12 cellular contexts compared by ENCODE assay signal in genomic region chr10:31804416-31804815, GRCh38.
"Had no signal": no experiment of that assay in that cellular context is flagged by ENCODE, and none has a peak within 500 bp of the region (broad histone marks: within the 10 kb centered on the region; RNA-seq: fewer than 3 reads in every experiment).

No MANE protein-coding gene starts in this region.

- DNase-seq: activated effector memory CD4-positive, alpha-beta T cell treated with Interleukin-2 at 50 U/mL for 16 hours; dorsolateral prefrontal cortex; islet precursor cell; pancreas; small intestine; SW 1271; transverse colon had no signal

- H3K4me3 ChIP-seq: breast epithelium, esophagus muscularis mucosa, neural progenitor cell, pancreas, transverse colon had no signal

- ATAC-seq: activated CD4-positive, CD25-positive, alpha-beta regulatory T cell treated with anti-CD3 and anti-CD28 coated beads, Interleukin-2, amount 50 U/mL, for 24 hours; left lobe of liver; pancreas had no signal
